In the genomic region with DNA sequence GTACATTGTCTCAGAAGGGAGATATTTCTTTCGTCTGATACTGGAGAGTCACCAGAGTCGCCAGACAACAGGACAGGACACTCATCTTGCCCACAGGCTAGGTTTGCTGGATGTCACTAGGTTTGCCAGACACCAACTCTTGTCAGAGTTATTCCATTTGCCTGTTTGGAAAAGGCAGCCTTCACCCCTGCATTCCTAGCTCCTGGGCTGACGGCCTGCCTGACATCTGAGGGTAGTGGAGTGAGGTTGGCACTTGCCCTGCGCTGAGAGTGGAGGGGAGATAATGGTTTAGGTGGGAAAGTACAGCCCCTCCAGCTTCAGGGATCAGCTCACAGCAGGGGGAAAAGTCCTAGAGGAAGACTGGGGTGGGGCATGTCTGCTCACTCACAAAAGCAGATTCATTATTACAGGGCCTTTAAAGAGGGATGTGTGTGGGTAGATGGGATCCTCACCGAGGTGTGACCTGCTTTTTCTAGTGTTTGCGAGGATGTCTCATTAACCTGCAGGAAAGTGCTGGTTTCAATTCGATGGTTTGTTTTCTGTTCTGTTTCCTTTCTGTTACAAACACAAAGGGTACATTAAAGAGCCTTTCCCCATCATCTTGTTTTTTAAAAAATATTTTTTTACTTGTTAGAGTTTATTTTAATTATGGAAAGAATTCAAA, we compare ENCODE assay signal across 14 cellular contexts.
DNase-seq lines count a peak whose midpoint lies in the region; ATAC-seq and FAIRE-seq lines count a peak whose summit lies in the region.
"Had no signal": no experiment of that assay in that cellular context is flagged by ENCODE, and none has a peak within 500 bp of the region (broad histone marks: within the 10 kb centered on the region; RNA-seq: fewer than 3 reads in every experiment).

No MANE protein-coding gene starts in this region.

- H3K27me3 ChIP-seq in HAP-1 (ENCODE audit: low read depth) = no peaks in the 10 kb centered on the region

- H3K4me3 ChIP-seq in HAP-1 = no peak overlapping the region

- H3K36me3 ChIP-seq in HAP-1 (replicated peaks) = no peaks in the 10 kb centered on the region

- ATAC-seq in GM19351 (IDR thresholded peaks at IDR 0.05; ENCODE audit: unreplicated experiment) = peak; percentile 72
- ATAC-seq in HG02885 (IDR thresholded peaks at IDR 0.05; ENCODE audit: poor library complexity, unreplicated experiment) = peak; percentile 77
- ATAC-seq: activated CD8-positive, alpha-beta memory T cell treated with anti-CD3 and anti-CD28 coated beads, Interleukin-2, amount 10 ng/mL, durations not matched to agents 7 days and 5 days had no signal

- H3K4me1 ChIP-seq in HAP-1 = no peaks in the 10 kb centered on the region

- H3K9me3 ChIP-seq in HAP-1 = no peaks in the 10 kb centered on the region

- FAIRE-seq in G401.6 (lab: Jason Lieb, UNC) = peak; percentile 41

- DNase-seq in left kidney (ENCODE audit: low read depth, low spot score) (peak; percentile 45), inferior parietal cortex (ENCODE audit: extremely low spot score) (no peak), D341Med (ENCODE audit: low spot score) (no peak), kidney tubule cell (ENCODE audit: low spot score) (no peak), HAP-1 (ENCODE audit: low spot score in 2 of 2) (no peak)
- DNase-seq: activated CD8-positive, alpha-beta memory T cell treated with anti-CD3 and anti-CD28 coated beads, Interleukin-2, amount 10 ng/mL, durations not matched to agents 7 days and 5 days; AML-193; NCI-H226; Right ventricle myocardium superior; stimulated activated CD4-positive, alpha-beta T cell treated with anti-CD3 and anti-CD28 coated beads, Interleukin-2, amount 100 ng/mL, for 48 hours; stimulated activated naive CD4-positive, alpha-beta T cell treated with Interleukin-2 at 50 U/mL for 16 hours had no signal

- in situ Hi-C loops in HAP-1 (cut with MboI; ENCODE audit: low sequenced_read_pairs) = no loop called here
